8 cellular contexts compared by ENCODE assay signal in genomic region chr2:200810252-200810650, GRCh38. TPM values are rescaled to one million over a fixed set of nuclear protein-coding genes. Genes with fewer than 3 reads are reported as not detected.
DNase-seq lines count a peak whose midpoint lies in the region; ATAC-seq and TF ChIP-seq lines count a peak whose summit lies in the region.

No MANE protein-coding gene starts in this region.

- H3K27ac ChIP-seq in SU-DHL-6 (ENCODE audit: low read depth, low read length) = no peak overlapping the region

- no peaks in the 10 kb centered on the region for H3K27me3 ChIP-seq in SU-DHL-6 (ENCODE audit: low read length)

- H3K36me3 ChIP-seq in SU-DHL-6 (ENCODE audit: low read length) = peaks cover 20% of the 10 kb centered on the region

- DNase-seq in GM04504 (ENCODE audit: low read depth) (peak; percentile 62), fibroblast of villous mesenchyme (ENCODE audit: low read depth) (peak; percentile 78), sciatic nerve (ENCODE audit: low spot score) (no peak), C1 segment of cervical spinal cord (lab: John Stamatoyannopoulos, UW) (no peak)
- no peak for DNase-seq in central memory CD4-positive, alpha-beta T cell

- H3K79me2 ChIP-seq in SU-DHL-6 (ENCODE audit: insufficient read depth, low read length) = peaks cover 34% of the 10 kb centered on the region

- peaks cover 3% of the 10 kb centered on the region; the same call in 1 of the 2 replicates for H3F3A ChIP-seq in SU-DHL-6 (ENCODE audit: insufficient read depth)

- intact Hi-C loops in sciatic nerve (cut with DNase I) = no loop called here

- no peak overlapping the region for H3K9ac ChIP-seq in SU-DHL-6 (ENCODE audit: low read length)

- peak overlapping the region; percentile 73 for H3K4me2 ChIP-seq in SU-DHL-6 (ENCODE audit: low read depth, low read length, poor library complexity, severe bottlenecking)

- peaks cover 18% of the 10 kb centered on the region for H4K20me1 ChIP-seq in SU-DHL-6 (ENCODE audit: low read depth, low read length)

- no peak overlapping the region for H2AFZ ChIP-seq in SU-DHL-6 (ENCODE audit: low read depth, low read length, severe bottlenecking)

- H3K4me3 ChIP-seq in SU-DHL-6 (ENCODE audit: insufficient read depth, low read length, poor library complexity, severe bottlenecking) (no peak overlapping the region), fibroblast of villous mesenchyme (ENCODE audit: low read depth, low read length) (peak overlapping the region; percentile 87)

- H3K9me3 ChIP-seq in SU-DHL-6 (ENCODE audit: insufficient read depth, low read length) = no peaks in the 10 kb centered on the region

- TF ChIP-seq CTCF in SU-DHL-6 (IDR thresholded peaks at IDR 0.05; ENCODE audit: insufficient read depth, low read length, poor library complexity, severe bottlenecking) (no peak), fibroblast of villous mesenchyme (IDR thresholded peaks at IDR 0.05; ENCODE audit: insufficient read depth, low read depth, low read length) (no peak)

- ATAC-seq in sciatic nerve (peak; percentile 9), HG03342 (IDR thresholded peaks at IDR 0.05; ENCODE audit: unreplicated experiment) (no peak), GM21390 (IDR thresholded peaks at IDR 0.05; ENCODE audit: unreplicated experiment) (no peak)

- H3K9me2 ChIP-seq in SU-DHL-6 (replicated peaks; ENCODE audit: insufficient read depth, low read length) = no peaks in the 10 kb centered on the region

RNA-seq across cellular contexts. Expression of gene BZW1, which starts 1.5 kb away (rescaled TPM):
- total RNA-seq in fibroblast of villous mesenchyme = 528 and 662 TPM in 2 replicates
- total RNA-seq in sciatic nerve = 282 TPM

RNA-seq across cellular contexts. Expression of gene CLK1, which starts 54.2 kb away (rescaled TPM):
- 39.9 and 64.8 TPM in 2 replicates for total RNA-seq in fibroblast of villous mesenchyme
- total RNA-seq in sciatic nerve = 358 TPM

Comparison
In these comparisons a context has a peak if more than half of its experiments do, and no peak if none do; other contexts are left out.
1. DNase-seq: peak in GM04504 (single experiment) and fibroblast of villous mesenchyme (single experiment); none in sciatic nerve (single experiment), C1 segment of cervical spinal cord (0 of 14) and central memory CD4-positive, alpha-beta T cell (single experiment).